1 cellular context compared by ENCODE assay signal in genomic region chr20:3045816-3046676, GRCh38.
A peak's percentile ranks its signal among the peaks of the same experiment; 100 is the strongest.
TF ChIP-seq lines count a peak whose summit lies in the region.

Gene MRPS26 (plus strand): TSS chr20:3046052. CDS start chr20:3046069, 17 bp downstream.

TF ChIP-seq in HepG2, 621 proteins besides CTCF, POLR2A, EP300 and RAD21 (continued from another document and continues in another):
- TF ChIP-seq BCLAF1 (IDR thresholded peaks at IDR 0.05) (no peak), ZMAT3 (CRISPR knock-in tag; conservative IDR thresholded peaks at IDR 0.05) (peak; percentile 95), BORCS8-MEF2B (CRISPR knock-in tag; IDR thresholded peaks at IDR 0.05) (peak; percentile 90), AKAP8 (CRISPR knock-in tag; IDR thresholded peaks at IDR 0.05) (peak; percentile 83), RARA (CRISPR knock-in tag; IDR thresholded peaks at IDR 0.05) (peak; percentile 56), TFDP1 (CRISPR knock-in tag; IDR thresholded peaks at IDR 0.05; ENCODE audit: borderline replicate concordance) (peak; percentile 79), ETS1 (CRISPR knock-in tag; IDR thresholded peaks at IDR 0.05) (no peak; the same call in 1 of the 2 replicates), ZNF687 (CRISPR knock-in tag; IDR thresholded peaks at IDR 0.05) (peak; percentile 98), ZNF3 (CRISPR knock-in tag; IDR thresholded peaks at IDR 0.05) (no peak), ZNF143 (CRISPR knock-in tag; IDR thresholded peaks at IDR 0.05) (peak; percentile 95), JUN (CRISPR knock-in tag; IDR thresholded peaks at IDR 0.05) (peak; percentile 71; the same call in 1 of the 2 replicates), ZBTB25 (CRISPR knock-in tag; IDR thresholded peaks at IDR 0.05) (peak; percentile 82), IKZF4 (CRISPR knock-in tag; IDR thresholded peaks at IDR 0.05; ENCODE audit: borderline replicate concordance, low read depth, not compliant biosample characterization) (peak; percentile 99), ZNF678 (CRISPR knock-in tag; IDR thresholded peaks at IDR 0.05) (no peak; the same call in none of the 2 replicates), MAF1 (CRISPR knock-in tag; IDR thresholded peaks at IDR 0.05; ENCODE audit: borderline replicate concordance) (peak; percentile 38; the same call in 1 of the 2 replicates), THAP8 (CRISPR knock-in tag; IDR thresholded peaks at IDR 0.05; ENCODE audit: borderline replicate concordance) (peak; percentile 92), RNF2 (conservative IDR thresholded peaks at IDR 0.05; ENCODE audit: low read depth) (peak; percentile 58; the same call in 1 of the 2 replicates), ZSCAN30 (CRISPR knock-in tag; IDR thresholded peaks at IDR 0.05) (peak; percentile 97; the same call in 1 of the 2 replicates), TOPORS (CRISPR knock-in tag; IDR thresholded peaks at IDR 0.05) (peak; percentile 88), ZC3H13 (CRISPR knock-in tag; IDR thresholded peaks at IDR 0.05) (peak; percentile 93), TP53 (CRISPR knock-in tag; conservative IDR thresholded peaks at IDR 0.05) (peak; percentile 79; the same call in 1 of the 2 replicates), TBX3 (IDR thresholded peaks at IDR 0.05; ENCODE audit: borderline replicate concordance) (0 out of 2 replicates have a peak, but pooled peaks have one; percentile 47), ZNF792 (CRISPR knock-in tag; IDR thresholded peaks at IDR 0.05) (peak; percentile 89; the same call in 1 of the 2 replicates), ZNF740 (CRISPR knock-in tag; IDR thresholded peaks at IDR 0.05) (peak; percentile 70), ZBTB10 (CRISPR knock-in tag; IDR thresholded peaks at IDR 0.05; ENCODE audit: borderline replicate concordance) (no peak), KDM2A (CRISPR knock-in tag; IDR thresholded peaks at IDR 0.05; ENCODE audit: borderline replicate concordance, low read depth) (peak; percentile 96), ZBTB33 (CRISPR knock-in tag; IDR thresholded peaks at IDR 0.05) (no peak), TEF (CRISPR knock-in tag; IDR thresholded peaks at IDR 0.05) (peak; percentile 4; the same call in 1 of the 2 replicates), CHD2 (IDR thresholded peaks at IDR 0.05; ENCODE audit: low read depth, low read length) (peak; percentile 37; the same call in 1 of the 2 replicates), ZNF512B (CRISPR knock-in tag; IDR thresholded peaks at IDR 0.05; ENCODE audit: borderline replicate concordance) (0 out of 2 replicates have a peak, but pooled peaks have one; percentile 46), NR2F2 (IDR thresholded peaks at IDR 0.05; ENCODE audit: borderline replicate concordance, low read depth) (peak; percentile 69; the same call in 1 of the 2 replicates), GABPB1 (CRISPR knock-in tag; IDR thresholded peaks at IDR 0.05) (peak; percentile 97), SOX5 (CRISPR knock-in tag; IDR thresholded peaks at IDR 0.05; ENCODE audit: borderline replicate concordance) (peak; percentile 58)
